ENCODE assay signal across 26 cellular contexts in genomic region chr13:104461049-104461448, GRCh38.
"Had no signal": no experiment of that assay in that cellular context is flagged by ENCODE, and none has a peak within 500 bp of the region (broad histone marks: within the 10 kb centered on the region; RNA-seq: fewer than 3 reads in every experiment).

No MANE protein-coding gene starts in this region.

- H3K4me3 Mint-ChIP-seq: immature natural killer cell; natural killer cell treated with Interleukin-12 subunit alpha and Interleukin-12 subunit beta and Interleukin-15 and Interleukin-18, amount 100 ng/mL, for 72 hours; stimulated activated memory B cell treated with anti-CD40 and anti-IgM and Interleukin-4, amounts not matched to agents 10 μg/mL and 1 μg/mL and 100 μg/mL, for 72 hours; stimulated activated naive CD8-positive, alpha-beta T cell treated with anti-CD3 and anti-CD28 coated beads, Interleukin-15, Interleukin-2, amounts not matched to agents 100 ng/mL and 50 ng/mL, for 24 hours had no signal

- H3K27me3 ChIP-seq: esophagus muscularis mucosa, gastrocnemius medialis, heart right ventricle, right lobe of liver, spleen, tibial artery, upper lobe of left lung, uterus had no signal

- H3K9ac ChIP-seq: parathyroid adenoma had no signal

- H2AFZ ChIP-seq: parathyroid adenoma had no signal

- H3K9me3 ChIP-seq: esophagus muscularis mucosa, gastrocnemius medialis, left ventricle myocardium inferior, psoas muscle, right lobe of liver, tibial artery, upper lobe of left lung, uterus had no signal

- DNase-seq: effector memory CD4-positive, alpha-beta T cell; gastrocnemius medialis; heart right ventricle; immature natural killer cell; kidney; left cardiac atrium; left ventricle myocardium inferior; mesenchymal stem cell; midbrain; psoas muscle; retina; right lobe of liver; spleen; stimulated activated CD4-positive, alpha-beta T cell treated with anti-CD3 and anti-CD28 coated beads, Interleukin-15, amount 100 ng/mL, for 24 hours; stimulated activated CD4-positive, alpha-beta T cell treated with anti-CD3 and anti-CD28 coated beads, Interleukin-1b, Interleukin-23, amount 100 ng/mL, for 48 hours; stimulated activated CD4-positive, alpha-beta T cell treated with anti-CD3 and anti-CD28 coated beads, Interleukin-4, amount 100 ng/mL, for 24 hours; tibial artery; upper lobe of left lung; uterus had no signal

- H3K36me3 ChIP-seq: esophagus muscularis mucosa, gastrocnemius medialis, heart right ventricle, left ventricle myocardium inferior, right lobe of liver, spleen, tibial artery, upper lobe of left lung, uterus had no signal

- H3K36me3 Mint-ChIP-seq: immature natural killer cell; stimulated activated memory B cell treated with anti-CD40 and anti-IgM and Interleukin-4, amounts not matched to agents 10 μg/mL and 1 μg/mL and 100 μg/mL, for 72 hours had no signal

- ATAC-seq: gastrocnemius medialis; heart right ventricle; left cardiac atrium; natural killer cell treated with Interleukin-12 subunit alpha and Interleukin-12 subunit beta and Interleukin-15 and Interleukin-18, amount 100 ng/mL, for 72 hours; psoas muscle; right lobe of liver; stimulated activated memory B cell treated with anti-CD40 and anti-IgM and Interleukin-4, amounts not matched to agents 10 μg/mL and 1 μg/mL and 100 μg/mL, for 72 hours had no signal

- H3K27ac ChIP-seq: epithelial cell of prostate, esophagus muscularis mucosa, gastrocnemius medialis, heart right ventricle, left ventricle myocardium inferior, parathyroid adenoma, psoas muscle, right lobe of liver, spleen, tibial artery, upper lobe of left lung, uterus had no signal

- H3K27ac Mint-ChIP-seq: immature natural killer cell; natural killer cell treated with Interleukin-12 subunit alpha and Interleukin-12 subunit beta and Interleukin-15 and Interleukin-18, amount 100 ng/mL, for 72 hours; stimulated activated memory B cell treated with anti-CD40 and anti-IgM and Interleukin-4, amounts not matched to agents 10 μg/mL and 1 μg/mL and 100 μg/mL, for 72 hours; stimulated activated naive CD8-positive, alpha-beta T cell treated with anti-CD3 and anti-CD28 coated beads, Interleukin-15, Interleukin-2, amounts not matched to agents 100 ng/mL and 50 ng/mL, for 24 hours had no signal

- H3K4me1 ChIP-seq: esophagus muscularis mucosa, gastrocnemius medialis, heart right ventricle, left ventricle myocardium inferior, parathyroid adenoma, psoas muscle, right lobe of liver, spleen, tibial artery, upper lobe of left lung, uterus had no signal

- H3K4me1 Mint-ChIP-seq: immature natural killer cell; stimulated activated memory B cell treated with anti-CD40 and anti-IgM and Interleukin-4, amounts not matched to agents 10 μg/mL and 1 μg/mL and 100 μg/mL, for 72 hours had no signal

- H3K27me3 Mint-ChIP-seq: natural killer cell treated with Interleukin-12 subunit alpha and Interleukin-12 subunit beta and Interleukin-15 and Interleukin-18, amount 100 ng/mL, for 72 hours; stimulated activated memory B cell treated with anti-CD40 and anti-IgM and Interleukin-4, amounts not matched to agents 10 μg/mL and 1 μg/mL and 100 μg/mL, for 72 hours; stimulated activated naive CD8-positive, alpha-beta T cell treated with anti-CD3 and anti-CD28 coated beads, Interleukin-15, Interleukin-2, amounts not matched to agents 100 ng/mL and 50 ng/mL, for 24 hours had no signal

- H3K79me2 ChIP-seq: parathyroid adenoma had no signal

- H3K4me3 ChIP-seq: esophagus muscularis mucosa, gastrocnemius medialis, heart right ventricle, left ventricle myocardium inferior, lung, psoas muscle, right lobe of liver, spleen, tibial artery, upper lobe of left lung, uterus had no signal
